In the genomic region with DNA sequence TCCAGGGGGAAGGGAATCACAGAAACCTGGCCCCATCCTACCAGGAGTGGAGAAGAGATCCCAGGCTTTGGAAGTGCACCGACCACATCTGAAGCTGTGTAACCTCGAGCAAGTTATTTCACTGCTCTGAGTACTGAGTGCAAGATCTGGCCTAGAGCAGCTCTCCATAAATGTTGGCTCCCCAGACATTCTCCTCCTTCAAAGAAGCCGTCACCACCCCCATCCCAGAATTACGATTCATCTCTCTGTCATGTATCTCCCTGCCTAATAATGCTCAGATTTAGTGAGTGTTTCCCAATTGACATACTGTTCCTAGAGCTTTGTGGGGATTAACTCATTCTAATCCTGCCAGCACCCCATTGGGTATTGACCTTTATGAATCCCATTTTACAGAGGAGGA, we compare ENCODE assay signal across 16 cellular contexts. TPM values are rescaled to one million over a fixed set of nuclear protein-coding genes. Genes with fewer than 3 reads are reported as not detected.
DNase-seq lines count a peak whose midpoint lies in the region; TF ChIP-seq lines count a peak whose summit lies in the region.
"Had no signal": no experiment of that assay in that cellular context is flagged by ENCODE, and none has a peak within 500 bp of the region (broad histone marks: within the 10 kb centered on the region; RNA-seq: fewer than 3 reads in every experiment).

No MANE protein-coding gene starts in this region.

- no peak for TF ChIP-seq CTCF in esophagus muscularis mucosa (IDR thresholded peaks at IDR 0.05)
- no peak for TF ChIP-seq CTCF in osteocyte (IDR thresholded peaks at IDR 0.05)
- no peak for TF ChIP-seq CTCF in type B pancreatic cell (conservative IDR thresholded peaks at IDR 0.05)
- TF ChIP-seq CTCF in glutamatergic neuron (IDR thresholded peaks at IDR 0.05; ENCODE audit: partially characterized antibody, unreplicated experiment) = no peak

- no peaks in the 10 kb centered on the region for H3K36me3 ChIP-seq in esophagus muscularis mucosa
- H3K36me3 ChIP-seq: colonic mucosa had no signal

- peak overlapping the region; percentile 89 to 98 (median 97) for H3K27ac ChIP-seq in esophagus muscularis mucosa (replicated peaks in 1 of 4)
- H3K27ac ChIP-seq: BLaER1 treated with 17β-estradiol and CSF1 and Interleukin-3, amounts not matched to agents 10 nM and 100 nM; colonic mucosa; parathyroid adenoma had no signal

- TF ChIP-seq EP300 in esophagus muscularis mucosa (IDR thresholded peaks at IDR 0.05) = no peak

- intact Hi-C loops in esophagus muscularis mucosa (cut with DNase I) = no loop called here

- H3K4me3 ChIP-seq in esophagus muscularis mucosa = no peak overlapping the region
- H3K4me3 ChIP-seq: BLaER1 treated with 17β-estradiol and CSF1 and Interleukin-3, amounts not matched to agents 10 nM and 100 nM; colonic mucosa had no signal

- H3K27me3 Mint-ChIP-seq in osteocyte (ENCODE audit: unreplicated experiment) (no peaks in the 10 kb centered on the region), type B pancreatic cell (no peaks in the 10 kb centered on the region), glutamatergic neuron (ENCODE audit: unreplicated experiment) (peaks cover 11% of the 10 kb centered on the region)

- no peaks in the 10 kb centered on the region for H3K9me3 ChIP-seq in esophagus muscularis mucosa
- H3K9me3 ChIP-seq: BLaER1 treated with 17β-estradiol and CSF1 and Interleukin-3, amounts not matched to agents 10 nM and 100 nM; colonic mucosa had no signal

- H3K36me3 Mint-ChIP-seq in osteocyte (ENCODE audit: unreplicated experiment) (peaks cover 8% of the 10 kb centered on the region), type B pancreatic cell (peaks cover 7% of the 10 kb centered on the region), glutamatergic neuron (ENCODE audit: unreplicated experiment) (no peaks in the 10 kb centered on the region)

- H3K27ac Mint-ChIP-seq in osteocyte (ENCODE audit: unreplicated experiment) = peak overlapping the region; percentile 54
- peak overlapping the region; percentile 96 for H3K27ac Mint-ChIP-seq in type B pancreatic cell
- no peak overlapping the region for H3K27ac Mint-ChIP-seq in glutamatergic neuron (ENCODE audit: unreplicated experiment)
- H3K27ac Mint-ChIP-seq: stimulated activated naive CD8-positive, alpha-beta T cell treated with anti-CD3 and anti-CD28 coated beads, Interleukin-15, Interleukin-2, amounts not matched to agents 100 ng/mL and 50 ng/mL, for 24 hours; T-helper 1 cell treated with Interleukin-12 subunit alpha and Interleukin-12 subunit beta and Interleukin-4 antibody, amounts not matched to agents 30 μg/mL and 1 μg/mL, for 36 hours had no signal

- no peaks in the 10 kb centered on the region for H3K27me3 ChIP-seq in esophagus muscularis mucosa
- H3K27me3 ChIP-seq: BLaER1 treated with 17β-estradiol and CSF1 and Interleukin-3, amounts not matched to agents 10 nM and 100 nM; colonic mucosa had no signal

- no peak for TF ChIP-seq POLR2A in esophagus muscularis mucosa (IDR thresholded peaks at IDR 0.05; ENCODE audit: low read depth)

- no peaks in the 10 kb centered on the region for H3K9me3 Mint-ChIP-seq in osteocyte (ENCODE audit: unreplicated experiment)
- H3K9me3 Mint-ChIP-seq in type B pancreatic cell = peaks cover 4% of the 10 kb centered on the region
- peaks cover 6% of the 10 kb centered on the region for H3K9me3 Mint-ChIP-seq in glutamatergic neuron (ENCODE audit: unreplicated experiment)
- H3K9me3 Mint-ChIP-seq: stimulated activated naive CD8-positive, alpha-beta T cell treated with anti-CD3 and anti-CD28 coated beads, Interleukin-15, Interleukin-2, amounts not matched to agents 100 ng/mL and 50 ng/mL, for 24 hours; T-helper 1 cell treated with Interleukin-12 subunit alpha and Interleukin-12 subunit beta and Interleukin-4 antibody, amounts not matched to agents 30 μg/mL and 1 μg/mL, for 36 hours had no signal

- H3K4me1 Mint-ChIP-seq in osteocyte (ENCODE audit: unreplicated experiment) (peaks cover 71% of the 10 kb centered on the region), type B pancreatic cell (ENCODE audit: unreplicated experiment) (peaks cover 64% of the 10 kb centered on the region), glutamatergic neuron (ENCODE audit: low read depth, unreplicated experiment) (peaks cover 5% of the 10 kb centered on the region)

- peaks cover 82 to 100% (median 99%) of the 10 kb centered on the region in 4 donors for H3K4me1 ChIP-seq in esophagus muscularis mucosa
- H3K4me1 ChIP-seq: colonic mucosa had no signal

- no peak overlapping the region for H3K4me3 Mint-ChIP-seq in osteocyte (ENCODE audit: unreplicated experiment)
- H3K4me3 Mint-ChIP-seq in type B pancreatic cell = peak overlapping the region; percentile 83
- H3K4me3 Mint-ChIP-seq in glutamatergic neuron (ENCODE audit: unreplicated experiment) = no peak overlapping the region
- H3K4me3 Mint-ChIP-seq: stimulated activated naive CD8-positive, alpha-beta T cell treated with anti-CD3 and anti-CD28 coated beads, Interleukin-15, Interleukin-2, amounts not matched to agents 100 ng/mL and 50 ng/mL, for 24 hours; T-helper 1 cell treated with Interleukin-12 subunit alpha and Interleukin-12 subunit beta and Interleukin-4 antibody, amounts not matched to agents 30 μg/mL and 1 μg/mL, for 36 hours had no signal

- DNase-seq in LHCN-M2 (ENCODE audit: low read depth) = peak; percentile 31
- DNase-seq in esophagus muscularis mucosa (ENCODE audit: extremely low spot score) = no peak
- DNase-seq in osteocyte (ENCODE audit: extremely low spot score, unreplicated experiment) = no peak
- DNase-seq in type B pancreatic cell (ENCODE audit: extremely low spot score, unreplicated experiment) = no peak
- no peak for DNase-seq in glutamatergic neuron
- no peak for DNase-seq in KBM-7
- DNase-seq in NCI-H2107 treated with DMSO at 0.1 percent for 48 hours (lab: John Stamatoyannopoulos, UW; ENCODE audit: unreplicated experiment) = no peak
- DNase-seq: activated CD4-positive, CD25-positive, alpha-beta regulatory T cell; colonic mucosa; NCI-H1694; NCI-H446; SHP77 treated with DMSO at 0.1 percent for 48 hours had no signal

- 64% methylated on average over 3 of the region's 4 CpGs for WGBS in esophagus muscularis mucosa

- in situ Hi-C loops in KBM-7 (cut with MboI; ENCODE audit: low pct_unique_long_range_greater_than_20kb, low sequenced_read_pairs) = no loop called here

RNA-seq across cellular contexts. Expression of gene TNS1, which starts 51.7 kb away (rescaled TPM):
- 47.8 and 53.4 TPM in 2 replicates for total RNA-seq in LHCN-M2 (2014; rRNA removed)
- polyA plus RNA-seq in LHCN-M2 (2012) = 44.0 TPM
- 1,000 to 10,000 TPM; 1,001 to 2,170 (median 1,411) TPM for total RNA-seq in esophagus muscularis mucosa
- 80.8 and 82.5 TPM in 2 replicates for total RNA-seq in osteocyte
- total RNA-seq in type B pancreatic cell (ENCODE audit: low replicate concordance) = 59.2 and 87.5 TPM in 2 replicates
- total RNA-seq in glutamatergic neuron (ENCODE audit: unreplicated experiment) = 3.2 TPM

Comparison
In these comparisons a context has a peak if more than half of its experiments do, and no peak if none do; other contexts are left out.
1. RNA of gene TNS1, which starts 51.7 kb away (total RNA-seq): 1,001 to 2,170 TPM in esophagus muscularis mucosa, 80.8 to 82.5 TPM in osteocyte, 59.2 to 87.5 TPM in type B pancreatic cell and 47.8 to 53.4 TPM in LHCN-M2; 3.2 TPM in glutamatergic neuron (single experiment); every median in the first group is over 10 times any median in the second.